1 cellular context compared by ENCODE assay signal in genomic region chr5:33841829-33842228, GRCh38.
TF ChIP-seq lines count a peak whose summit lies in the region.

No MANE protein-coding gene starts in this region.

TF ChIP-seq in GM12878, 131 proteins besides CTCF, POLR2A, EP300 and RAD21:
- TF ChIP-seq BACH1 (IDR thresholded peaks at IDR 0.05; ENCODE audit: borderline replicate concordance) (no peak), RUNX3 (IDR thresholded peaks at IDR 0.05; ENCODE audit: low read length) (no peak), TCF12 (IDR thresholded peaks at IDR 0.05; ENCODE audit: low read depth, low read length) (no peak), STAT1 (conservative IDR thresholded peaks at IDR 0.05) (no peak), ZBED1 (IDR thresholded peaks at IDR 0.05; ENCODE audit: borderline replicate concordance) (no peak), CREM (IDR thresholded peaks at IDR 0.05; ENCODE audit: low read depth) (no peak), IKZF1 (conservative IDR thresholded peaks at IDR 0.05) (no peak), RFX5 (IDR thresholded peaks at IDR 0.05; ENCODE audit: low read depth, low read length) (no peak), TAF1 (IDR thresholded peaks at IDR 0.05; ENCODE audit: borderline replicate concordance, low read depth, low read length) (no peak), NFXL1 (IDR thresholded peaks at IDR 0.05; ENCODE audit: borderline replicate concordance) (no peak), MYC (IDR thresholded peaks at IDR 0.05; ENCODE audit: insufficient read depth, insufficient read length, insufficient replicate concordance, low read length, severe bottlenecking) (no peak), NBN (IDR thresholded peaks at IDR 0.05) (no peak), ATF7 (IDR thresholded peaks at IDR 0.05; ENCODE audit: low read depth) (no peak), LARP7 (IDR thresholded peaks at IDR 0.05) (no peak), SREBF2 (IDR thresholded peaks at IDR 0.05; ENCODE audit: low read length) (no peak)
- TF ChIP-seq, protein P1, sequence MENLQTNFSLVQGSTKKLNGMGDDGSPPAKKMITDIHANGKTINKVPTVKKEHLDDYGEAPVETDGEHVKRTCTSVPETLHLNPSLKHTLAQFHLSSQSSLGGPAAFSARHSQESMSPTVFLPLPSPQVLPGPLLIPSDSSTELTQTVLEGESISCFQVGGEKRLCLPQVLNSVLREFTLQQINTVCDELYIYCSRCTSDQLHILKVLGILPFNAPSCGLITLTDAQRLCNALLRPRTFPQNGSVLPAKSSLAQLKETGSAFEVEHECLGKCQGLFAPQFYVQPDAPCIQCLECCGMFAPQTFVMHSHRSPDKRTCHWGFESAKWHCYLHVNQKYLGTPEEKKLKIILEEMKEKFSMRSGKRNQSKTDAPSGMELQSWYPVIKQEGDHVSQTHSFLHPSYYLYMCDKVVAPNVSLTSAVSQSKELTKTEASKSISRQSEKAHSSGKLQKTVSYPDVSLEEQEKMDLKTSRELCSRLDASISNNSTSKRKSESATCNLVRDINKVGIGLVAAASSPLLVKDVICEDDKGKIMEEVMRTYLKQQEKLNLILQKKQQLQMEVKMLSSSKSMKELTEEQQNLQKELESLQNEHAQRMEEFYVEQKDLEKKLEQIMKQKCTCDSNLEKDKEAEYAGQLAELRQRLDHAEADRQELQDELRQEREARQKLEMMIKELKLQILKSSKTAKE (IDR thresholded peaks at IDR 0.05; ENCODE audit: low read depth, poor library complexity, severe bottlenecking) = no peak
